ENCODE assay signal across 13 cellular contexts in genomic region chr3:60160105-60160791, GRCh38.
A peak's percentile ranks its signal among the peaks of the same experiment; 100 is the strongest.
DNase-seq lines count a peak whose midpoint lies in the region; ATAC-seq and TF ChIP-seq lines count a peak whose summit lies in the region.
"Had no signal": no experiment of that assay in that cellular context is flagged by ENCODE, and none has a peak within 500 bp of the region (broad histone marks: within the 10 kb centered on the region; RNA-seq: fewer than 3 reads in every experiment).

No MANE protein-coding gene starts in this region.

- H3F3A ChIP-seq in Loucy (ENCODE audit: low read depth) = no peaks in the 10 kb centered on the region

- H3K9me3 ChIP-seq in DND-41 (ENCODE audit: insufficient read depth, low read length, severe bottlenecking) (no peaks in the 10 kb centered on the region), Loucy (ENCODE audit: insufficient read depth, low read depth, low read length) (no peaks in the 10 kb centered on the region), osteoblast (ENCODE audit: low read depth, low read length) (no peaks in the 10 kb centered on the region)

- H3K4me3 ChIP-seq in DND-41 (ENCODE audit: low read depth in 1 of 2, low read length in 2 of 2) (no peak overlapping the region), Loucy (ENCODE audit: low read length, poor library complexity, severe bottlenecking) (no peak overlapping the region), osteoblast (ENCODE audit: insufficient read depth, low read length) (no peak overlapping the region)
- H3K4me3 ChIP-seq: GM12878 had no signal

- peak overlapping the region; percentile 16; the same call in 1 of the 2 replicates for H3K27ac ChIP-seq in DND-41 (ENCODE audit: low read length)
- H3K27ac ChIP-seq in osteoblast (ENCODE audit: low read depth, low read length) = no peak overlapping the region
- H3K27ac ChIP-seq in RWPE1 = no peak overlapping the region

- no peaks in the 10 kb centered on the region for H3K27me3 Mint-ChIP-seq in effector memory CD8-positive, alpha-beta T cell
- no peaks in the 10 kb centered on the region for H3K27me3 Mint-ChIP-seq in HFFc6 (ENCODE audit: insufficient read depth)
- H3K27me3 Mint-ChIP-seq: CD4-positive, CD25-positive, alpha-beta regulatory T cell had no signal

- H3K36me3 ChIP-seq in DND-41 (ENCODE audit: insufficient read depth, low read length) = no peaks in the 10 kb centered on the region
- H3K36me3 ChIP-seq in Loucy (ENCODE audit: insufficient read depth, low read length) = no peaks in the 10 kb centered on the region
- no peaks in the 10 kb centered on the region for H3K36me3 ChIP-seq in osteoblast (ENCODE audit: insufficient read depth, low read length)

- CTCF ChIA-PET in RWPE1 (lab: Yijun Ruan, JAX) = no interaction called here

- H3K9ac ChIP-seq in DND-41 (ENCODE audit: low read depth, low read length) (no peak overlapping the region), Loucy (ENCODE audit: low read depth, low read length, poor library complexity, severe bottlenecking) (no peak overlapping the region)

- H2AFZ ChIP-seq in DND-41 (ENCODE audit: low read depth, low read length) (no peak overlapping the region), Loucy (ENCODE audit: low read length) (peak overlapping the region; percentile 48; the same call in 1 of the 2 replicates), osteoblast (ENCODE audit: low read length) (no peak overlapping the region)

- H3K4me3 Mint-ChIP-seq in effector memory CD8-positive, alpha-beta T cell = no peak overlapping the region
- H3K4me3 Mint-ChIP-seq in HFFc6 = no peak overlapping the region
- H3K4me3 Mint-ChIP-seq: CD4-positive, CD25-positive, alpha-beta regulatory T cell had no signal

- DNase-seq in DND-41 (no peak), osteoblast (ENCODE audit: insufficient read length, low spot score, missing footprints) (peak; percentile 39), RWPE1 (ENCODE audit: low spot score) (no peak), HFFc6 (no peak), NCI-H146 (lab: John Stamatoyannopoulos, UW) (no peak)
- DNase-seq in effector memory CD8-positive, alpha-beta T cell = no peak
- DNase-seq: Kasumi-1, NCI-H510A, NCI-H82 had no signal

- H3K4me1 ChIP-seq in DND-41 (ENCODE audit: insufficient read depth, low read length) = peaks cover 12% of the 10 kb centered on the region
- H3K4me1 ChIP-seq in Loucy (ENCODE audit: insufficient read depth, low read length, poor library complexity, severe bottlenecking) = no peaks in the 10 kb centered on the region
- no peaks in the 10 kb centered on the region for H3K4me1 ChIP-seq in osteoblast (ENCODE audit: insufficient read depth, low read length)

- H3K27me3 ChIP-seq in DND-41 (ENCODE audit: insufficient read depth, low read length, poor library complexity) = no peaks in the 10 kb centered on the region
- H3K27me3 ChIP-seq in Loucy (ENCODE audit: insufficient read depth, low read length, poor library complexity, severe bottlenecking) = no peaks in the 10 kb centered on the region
- no peaks in the 10 kb centered on the region for H3K27me3 ChIP-seq in osteoblast (ENCODE audit: insufficient read depth, low read length)

- ATAC-seq in DND-41 (ENCODE audit: insufficient read depth, low read depth) = peak; percentile 64
- peak; percentile 36 for ATAC-seq in effector memory CD8-positive, alpha-beta T cell (replicated peaks)
- ATAC-seq: GM12878, HepG2 had no signal

- H3K4me2 ChIP-seq in DND-41 (ENCODE audit: insufficient read depth, low read length) (no peak overlapping the region), Loucy (ENCODE audit: low read depth, low read length, poor library complexity, severe bottlenecking) (no peak overlapping the region), osteoblast (ENCODE audit: insufficient read depth, low read length) (no peak overlapping the region)

- H3K36me3 Mint-ChIP-seq in effector memory CD8-positive, alpha-beta T cell (ENCODE audit: insufficient read depth) = no peaks in the 10 kb centered on the region
- H3K36me3 Mint-ChIP-seq in HFFc6 (ENCODE audit: low read depth) = no peaks in the 10 kb centered on the region
- H3K36me3 Mint-ChIP-seq: CD4-positive, CD25-positive, alpha-beta regulatory T cell had no signal

- H3K9me3 Mint-ChIP-seq in effector memory CD8-positive, alpha-beta T cell = no peaks in the 10 kb centered on the region
- H3K9me3 Mint-ChIP-seq in HFFc6 = peaks cover 43% of the 10 kb centered on the region
- H3K9me3 Mint-ChIP-seq: CD4-positive, CD25-positive, alpha-beta regulatory T cell had no signal

- no peaks in the 10 kb centered on the region for H3K79me2 ChIP-seq in DND-41 (ENCODE audit: insufficient read depth, low read length)
- H3K79me2 ChIP-seq in Loucy (ENCODE audit: insufficient read depth, low read length) = no peaks in the 10 kb centered on the region
- no peaks in the 10 kb centered on the region for H3K79me2 ChIP-seq in osteoblast (ENCODE audit: insufficient read depth, low read length)

- POLR2A ChIA-PET in RWPE1 (lab: Yijun Ruan, JAX; ENCODE audit: low non-redundant PET) = no interaction called here

- H3K4me1 Mint-ChIP-seq in effector memory CD8-positive, alpha-beta T cell (ENCODE audit: low read depth in 2 of 2) = peaks cover 9 to 10% of the 10 kb centered on the region in 2 donors
- no peaks in the 10 kb centered on the region for H3K4me1 Mint-ChIP-seq in HFFc6 (ENCODE audit: low read depth)

- TF ChIP-seq CTCF in DND-41 (IDR thresholded peaks at IDR 0.05; ENCODE audit: borderline replicate concordance, extremely low read depth, low read length, poor library complexity, severe bottlenecking) (no peak), Loucy (conservative IDR thresholded peaks at IDR 0.05; ENCODE audit: low read length) (no peak), osteoblast (IDR thresholded peaks at IDR 0.05; ENCODE audit: extremely low read depth, low read depth, low read length) (no peak), RWPE1 (conservative IDR thresholded peaks at IDR 0.05; ENCODE audit: low read depth) (no peak), HFFc6 (IDR thresholded peaks at IDR 0.05) (no peak)

- no peaks in the 10 kb centered on the region for H3K9me2 ChIP-seq in Loucy (replicated peaks; ENCODE audit: low read depth, low read length)

- H4K20me1 ChIP-seq in DND-41 (ENCODE audit: insufficient read depth, low read length) (no peaks in the 10 kb centered on the region), Loucy (ENCODE audit: insufficient read depth, low read length, poor library complexity, severe bottlenecking) (no peaks in the 10 kb centered on the region), osteoblast (ENCODE audit: insufficient read depth, low read length) (no peaks in the 10 kb centered on the region)

- H3K27ac Mint-ChIP-seq in effector memory CD8-positive, alpha-beta T cell = peak overlapping the region in 1 of 2 donors; percentile 23
- H3K27ac Mint-ChIP-seq in HFFc6 = no peak overlapping the region
- H3K27ac Mint-ChIP-seq: CD4-positive, CD25-positive, alpha-beta regulatory T cell had no signal
